1 cellular context compared by ENCODE assay signal in genomic region chr6:30719356-30719755, GRCh38.
TF ChIP-seq lines count a peak whose summit lies in the region.

No MANE protein-coding gene starts in this region.

TF ChIP-seq in IMR-90, 13 proteins besides CTCF, POLR2A, EP300 and RAD21:
- no peak for TF ChIP-seq USF2 (IDR thresholded peaks at IDR 0.05; ENCODE audit: low read depth, low read length)
- TF ChIP-seq RCOR1 (IDR thresholded peaks at IDR 0.05; ENCODE audit: insufficient replicate concordance, low read length) = no peak
- no peak for TF ChIP-seq FOS (IDR thresholded peaks at IDR 0.05; ENCODE audit: low read depth, low read length)
- TF ChIP-seq MAFK (IDR thresholded peaks at IDR 0.05; ENCODE audit: low read depth, low read length) = no peak
- TF ChIP-seq RFX5 (IDR thresholded peaks at IDR 0.05; ENCODE audit: low read depth, low read length) = no peak
- TF ChIP-seq NFE2L2 (IDR thresholded peaks at IDR 0.05; ENCODE audit: low read depth, low read length) = no peak
- TF ChIP-seq MXI1 (IDR thresholded peaks at IDR 0.05; ENCODE audit: borderline replicate concordance, low read depth, low read length) = no peak
- no peak for TF ChIP-seq CEBPB (IDR thresholded peaks at IDR 0.05; ENCODE audit: low read depth, low read length)
- TF ChIP-seq CHD1 (IDR thresholded peaks at IDR 0.05; ENCODE audit: low read depth, low read length) = no peak
- TF ChIP-seq MAZ (IDR thresholded peaks at IDR 0.05; ENCODE audit: borderline replicate concordance, low read depth, low read length) = no peak
- no peak for TF ChIP-seq SMC3 (IDR thresholded peaks at IDR 0.05; ENCODE audit: low read depth, low read length)
- TF ChIP-seq BHLHE40 (IDR thresholded peaks at IDR 0.05; ENCODE audit: low read depth, low read length) = no peak
- no peak for TF ChIP-seq ELK1 (IDR thresholded peaks at IDR 0.05; ENCODE audit: borderline replicate concordance, low read depth, low read length)
